In genomic region chr12:9103050-9103854, GRCh38 we compare ENCODE assay signal across 17 cellular contexts. TPM values are rescaled to one million over a fixed set of nuclear protein-coding genes. Genes with fewer than 3 reads are reported as not detected.
"Had no signal": no experiment of that assay in that cellular context is flagged by ENCODE, and none has a peak within 500 bp of the region (broad histone marks: within the 10 kb centered on the region; RNA-seq: fewer than 3 reads in every experiment).

No MANE protein-coding gene starts in this region.

- DNase-seq: activated effector memory CD4-positive, alpha-beta T cell treated with Interleukin-2 at 50 U/mL for 16 hours; gastrocnemius medialis; heart right ventricle; mammary epithelial cell; naive thymus-derived CD4-positive, alpha-beta T cell; occipital lobe; spleen; stimulated activated CD4-positive, alpha-beta T cell treated with anti-CD3 and anti-CD28 coated beads, Interleukin-1b, Interleukin-23, amount 100 ng/mL, for 48 hours; stimulated activated naive CD4-positive, alpha-beta T cell; SW 1271; upper lobe of left lung had no signal

- H3K27me3 ChIP-seq: cardiac muscle cell, gastrocnemius medialis, heart right ventricle, spleen, upper lobe of left lung had no signal

- H3K9me3 Mint-ChIP-seq: naive thymus-derived CD4-positive, alpha-beta T cell; T-helper 2 cell treated with Interferon-gamma antibody and Interleukin-4, amounts not matched to agents 5 μg/mL and 100 μg/mL, for 36 hours had no signal

- H3K4me1 ChIP-seq: gastrocnemius medialis, prostate gland had no signal

- ATAC-seq: gastrocnemius medialis; heart right ventricle; left lobe of liver; naive thymus-derived CD4-positive, alpha-beta T cell; sciatic nerve had no signal

- H3K27ac Mint-ChIP-seq: naive thymus-derived CD4-positive, alpha-beta T cell; T-helper 2 cell treated with Interferon-gamma antibody and Interleukin-4, amounts not matched to agents 5 μg/mL and 100 μg/mL, for 36 hours had no signal

- H3K4me3 Mint-ChIP-seq: naive thymus-derived CD4-positive, alpha-beta T cell; T-helper 2 cell treated with Interferon-gamma antibody and Interleukin-4, amounts not matched to agents 5 μg/mL and 100 μg/mL, for 36 hours had no signal

- H3K27ac ChIP-seq: cardiac muscle cell, gastrocnemius medialis, heart right ventricle, prostate gland, spleen had no signal

- H3K36me3 ChIP-seq: prostate gland had no signal

- H3K4me3 ChIP-seq: cardiac muscle cell, gastrocnemius medialis, heart right ventricle, prostate gland, spleen, upper lobe of left lung had no signal

- H3K27me3 Mint-ChIP-seq: naive thymus-derived CD4-positive, alpha-beta T cell had no signal

- H3K9me3 ChIP-seq: gastrocnemius medialis, heart right ventricle, prostate gland, spleen, upper lobe of left lung had no signal

RNA-seq across cellular contexts. Expression of gene A2M, which starts 12.5 kb away (rescaled TPM):
- total RNA-seq: mononuclear cell had no signal
